In the genomic region with DNA sequence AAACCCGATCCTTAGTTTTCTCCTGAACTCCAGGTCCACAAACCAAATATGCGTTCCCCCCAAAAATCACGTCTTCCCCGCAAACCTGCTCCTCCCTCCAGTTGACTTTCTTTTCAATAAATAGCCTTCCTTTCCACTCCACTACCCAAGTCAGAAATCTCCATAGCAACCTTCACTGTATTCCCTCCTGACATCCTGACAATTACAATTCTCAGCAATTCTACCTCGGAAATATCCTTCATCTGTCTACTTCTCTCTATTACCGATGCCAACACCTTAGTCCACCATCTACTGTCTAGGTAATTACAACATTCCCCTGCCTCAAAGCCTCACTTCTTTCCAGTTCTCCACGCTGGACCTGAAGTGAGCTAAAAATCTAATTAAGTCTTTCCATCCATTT, we compare ENCODE assay signal across 26 cellular contexts. TPM values are rescaled to one million over a fixed set of nuclear protein-coding genes. Genes with fewer than 3 reads are reported as not detected.
A peak's percentile ranks its signal among the peaks of the same experiment; 100 is the strongest.
DNase-seq lines count a peak whose midpoint lies in the region; ATAC-seq, FAIRE-seq and TF ChIP-seq lines count a peak whose summit lies in the region.
"Had no signal": no experiment of that assay in that cellular context is flagged by ENCODE, and none has a peak within 500 bp of the region (broad histone marks: within the 10 kb centered on the region; RNA-seq: fewer than 3 reads in every experiment).

No MANE protein-coding gene starts in this region.

- H3K18ac ChIP-seq in mesenchymal stem cell (ENCODE audit: low read depth in 1 of 2, low read length in 2 of 2): no peak overlapping the region

- no peak overlapping the region for H2AK5ac ChIP-seq in mesenchymal stem cell (ENCODE audit: low read length, severe bottlenecking)

- no peaks in the 10 kb centered on the region for H3K79me1 ChIP-seq in mesenchymal stem cell (replicated peaks; ENCODE audit: low read length, poor library complexity, severe bottlenecking)

- no peak overlapping the region for H2BK120ac ChIP-seq in mesenchymal stem cell (ENCODE audit: low read depth, low read length)

- no peak overlapping the region for H3K23ac ChIP-seq in mesenchymal stem cell (ENCODE audit: low read length in 2 of 2)

- H3K79me2 ChIP-seq in HCT116 (ENCODE audit: insufficient read depth, low read length) (peaks cover 95% of the 10 kb centered on the region), K562 (ENCODE audit: control insufficient read depth, insufficient read depth, low read length) (peaks cover 15% of the 10 kb centered on the region; the same call in 2 of the 3 replicates)

- no peaks in the 10 kb centered on the region for H3K9me2 ChIP-seq in HCT116 (ENCODE audit: insufficient read depth)

- WGBS in K562 (ENCODE audit: insufficient coverage, low coverage, missing lambda C conversion rate): 75% methylated on average over 7 of the region's 7 CpGs
- WGBS in mesenchymal stem cell: 91% methylated on average over 7 of the region's 7 CpGs

- H3K4me2 ChIP-seq in HCT116 (ENCODE audit: low read length): no peak overlapping the region
- no peak overlapping the region for H3K4me2 ChIP-seq in K562 (ENCODE audit: insufficient read depth, low read length)
- H3K4me2 ChIP-seq in mesenchymal stem cell (ENCODE audit: low read length, poor library complexity, severe bottlenecking): no peak overlapping the region
- H3K4me2 ChIP-seq: GM23338 had no signal

- TF ChIP-seq POLR2A in HCT116 (IDR thresholded peaks at IDR 0.05; ENCODE audit: borderline replicate concordance, extremely low read depth, insufficient read depth, insufficient read length): no peak
- TF ChIP-seq POLR2A in K562 (conservative IDR thresholded peaks at IDR 0.05): no peak

- H2BK15ac ChIP-seq in mesenchymal stem cell (ENCODE audit: low read depth, poor library complexity, severe bottlenecking): no peak overlapping the region

- H3K9me3 ChIP-seq in HCT116 (ENCODE audit: control insufficient read depth in 1 of 2, insufficient read depth in 1 of 2, low read depth in 1 of 2, low read length in 2 of 2) (no peaks in the 10 kb centered on the region), K562 (replicated peaks; ENCODE audit: control insufficient read depth, insufficient read depth, low read depth, low read length) (no peaks in the 10 kb centered on the region), mesenchymal stem cell (ENCODE audit: control insufficient read depth, low read length) (no peaks in the 10 kb centered on the region)
- H3K9me3 ChIP-seq: MG63 had no signal

- H3K4me3 ChIP-seq in HCT116 (replicated peaks in 1 of 2; ENCODE audit: low read depth in 1 of 2, low read length in 2 of 2): no peak overlapping the region
- H3K4me3 ChIP-seq in K562: no peak overlapping the region
- no peak overlapping the region for H3K4me3 ChIP-seq in mesenchymal stem cell (ENCODE audit: insufficient read depth in 1 of 2, low read depth in 1 of 2, low read length in 2 of 2)
- H3K4me3 ChIP-seq: GM23338, MG63 had no signal

- H3K36me3 ChIP-seq in HCT116 (ENCODE audit: control insufficient read depth in 1 of 2, insufficient read depth in 2 of 2, low read length in 2 of 2): 0 out of 4 replicates have a peak, but pooled peaks cover 0 to 2% of the 10 kb centered on the region in 2 experiments
- H3K36me3 ChIP-seq in K562 (ENCODE audit: control insufficient read depth, insufficient read depth, low read length): no peaks in the 10 kb centered on the region
- peaks cover 2 to 3% of the 10 kb centered on the region in 2 experiments for H3K36me3 ChIP-seq in mesenchymal stem cell (ENCODE audit: control insufficient read depth in 1 of 2, insufficient read depth in 2 of 2, low read depth in 1 of 2, low read length in 2 of 2)

- H3K4me1 ChIP-seq in HCT116 (ENCODE audit: control insufficient read depth in 1 of 2, insufficient read depth in 2 of 2, low read length in 2 of 2): peaks cover 0 to 3% of the 10 kb centered on the region in 2 experiments; a peak in 1 of 4 replicates
- H3K4me1 ChIP-seq in K562 (replicated peaks in 1 of 2; ENCODE audit: control insufficient read depth in 2 of 2, insufficient read depth in 2 of 2, low read length in 2 of 2): peaks cover 0 to 7% of the 10 kb centered on the region in 2 experiments; a peak in 3 of 5 replicates
- peaks cover 10% of the 10 kb centered on the region for H3K4me1 ChIP-seq in mesenchymal stem cell (ENCODE audit: control insufficient read depth, insufficient read depth, low read depth, low read length)

- DNase-seq in HCT116 (ENCODE audit: low read depth, low spot score) (no peak), K562 (ENCODE audit: extremely low read depth in 1 of 4, low spot score in 3 of 4) (no peak), mesenchymal stem cell (no peak), retina (peak; percentile 39), medulla oblongata (ENCODE audit: extremely low spot score) (no peak), GF-D8 (lab: John Stamatoyannopoulos, UW) (no peak), GM19239 (ENCODE audit: insufficient read length, low spot score) (no peak), GM13976 (ENCODE audit: low spot score) (no peak)
- DNase-seq: CD8-positive, alpha-beta memory T cell; DMS 273 treated with DMSO at 0.1 percent for 48 hours; DMS79; EL; H9; HFFc6; KG1; MG63; NCI-H2029; NCI-H2227 treated with DMSO at 0.1 percent for 48 hours; NCI-H526 treated with DMSO at 0.1 percent for 48 hours; SHP77 had no signal

- TF ChIP-seq EP300 in K562 (IDR thresholded peaks at IDR 0.05; ENCODE audit: low read length): no peak

- POLR2A ChIA-PET in HCT116 (lab: Charles Lee): no interaction called here
- POLR2A ChIA-PET in K562 (lab: Yijun Ruan, JAX): interaction anchor here (1.1 kb wide), 1 partner anchor 8 kb away, joined by 5 read pairs; no protein-coding TSS in a partner anchor

- CTCF ChIA-PET in HCT116 (lab: Charles Lee) (no interaction called here), K562 (lab: Yijun Ruan, JAX; ENCODE audit: low intra/inter-chr PET ratio) (no interaction called here)

- ATAC-seq in HCT116 (0 out of 2 replicates have a peak, but pooled peaks have one; percentile 11), K562 (no peak)
- ATAC-seq: GM23338, Panc1 had no signal

- no peak overlapping the region for H4K91ac ChIP-seq in mesenchymal stem cell (ENCODE audit: low read length)

- no peak overlapping the region for H2BK5ac ChIP-seq in mesenchymal stem cell (ENCODE audit: low read depth, low read length, poor library complexity, severe bottlenecking)

- no peak overlapping the region for H4K8ac ChIP-seq in mesenchymal stem cell (ENCODE audit: low read length)

- H3K9me1 ChIP-seq in K562 (ENCODE audit: control insufficient read depth, insufficient read depth, low read length): no peaks in the 10 kb centered on the region

- H3K27ac ChIP-seq in HCT116 (ENCODE audit: low read depth, low read length): no peak overlapping the region
- no peak overlapping the region for H3K27ac ChIP-seq in K562 (ENCODE audit: extremely low read depth, low read depth, low read length)
- peak overlapping the region; percentile 15 for H3K27ac ChIP-seq in mesenchymal stem cell (ENCODE audit: low read length, poor library complexity, severe bottlenecking)
- H3K27ac ChIP-seq: RWPE1 had no signal

- H4K20me1 ChIP-seq in HCT116 (ENCODE audit: insufficient read depth): peaks cover 40% of the 10 kb centered on the region
- no peaks in the 10 kb centered on the region for H4K20me1 ChIP-seq in K562 (replicated peaks; ENCODE audit: control insufficient read depth, insufficient read depth, low read length)

- H2BK12ac ChIP-seq in mesenchymal stem cell (ENCODE audit: low read length in 2 of 2): no peak overlapping the region

- RAD21 ChIA-PET in HCT116 (lab: Charles Lee; ENCODE audit: low non-redundant PET in 1 of 2, low total read pairs in 2 of 2, uncharacterized antibody in 2 of 2, unreplicated experiment in 2 of 2): no interaction called here

- no peaks in the 10 kb centered on the region for H3K27me3 ChIP-seq in HCT116 (ENCODE audit: insufficient read depth, low read length)
- no peaks in the 10 kb centered on the region for H3K27me3 ChIP-seq in K562 (ENCODE audit: control insufficient read depth in 2 of 2, insufficient read depth in 2 of 2, low read length in 2 of 2)
- no peaks in the 10 kb centered on the region for H3K27me3 ChIP-seq in mesenchymal stem cell (ENCODE audit: control insufficient read depth in 1 of 2, insufficient read depth in 1 of 2, low read length in 2 of 2)
- H3K27me3 ChIP-seq: MG63 had no signal

- TF ChIP-seq CTCF in HCT116 (IDR thresholded peaks at IDR 0.05 in 2 of 3, conservative IDR thresholded peaks at IDR 0.05 in 1 of 3; ENCODE audit: borderline replicate concordance in 1 of 3, insufficient read depth in 1 of 3, low read depth in 2 of 3, low read length in 2 of 3) (no peak), K562 (IDR thresholded peaks at IDR 0.05 in 2 of 3, conservative IDR thresholded peaks at IDR 0.05 in 1 of 3; ENCODE audit: insufficient read depth in 2 of 3, low read depth in 1 of 3, low read length in 3 of 3) (no peak), GM13976 (IDR thresholded peaks at IDR 0.05; ENCODE audit: borderline replicate concordance, control extremely low read depth, extremely low read depth, insufficient read depth, missing control alignments) (no peak)

- FAIRE-seq in K562 (lab: Jason Lieb, UNC) (no peak), GM19239 (lab: Jason Lieb, UNC) (no peak)
- FAIRE-seq: GM12892, GM18507, HTR-8/SVneo had no signal

- H3K9ac ChIP-seq in HCT116 (ENCODE audit: low read length): no peak overlapping the region
- H3K9ac ChIP-seq in K562 (ENCODE audit: insufficient read depth in 1 of 2, low read depth in 2 of 2, low read length in 2 of 2): no peak overlapping the region
- H3K9ac ChIP-seq in mesenchymal stem cell (ENCODE audit: low read length): peak overlapping the region; percentile 1

- in situ Hi-C loops in K562 (cut with MboI): no loop called here
- in situ Hi-C loops in GM13976 (cut with MboI; ENCODE audit: low sequenced_read_pairs, unreplicated experiment): no loop called here

- no peak overlapping the region for H3K14ac ChIP-seq in mesenchymal stem cell (ENCODE audit: low read length in 2 of 2)

- intact Hi-C loops in HCT116 (cut with micrococcal nuclease) (no loop called here), K562 (cut with micrococcal nuclease) (no loop called here)

- BruUV-seq in HCT116 (replicated peaks; lab: Mats Ljungman, UMichigan) (no TSS peak), K562 (replicated peaks; lab: Mats Ljungman, UMichigan) (no TSS peak)

- TF ChIP-seq RAD21 in HCT116 (IDR thresholded peaks at IDR 0.05; ENCODE audit: low read depth): no peak
- no peak for TF ChIP-seq RAD21 in K562 (CRISPR knock-in tag; conservative IDR thresholded peaks at IDR 0.05 in 1 of 2, IDR thresholded peaks at IDR 0.05 in 1 of 2)

- H3K4ac ChIP-seq in mesenchymal stem cell (ENCODE audit: low read depth in 1 of 2, low read length in 2 of 2): no peak overlapping the region

- H2AFZ ChIP-seq in HCT116 (ENCODE audit: low read depth, low read length, poor library complexity, severe bottlenecking) (no peak overlapping the region), K562 (ENCODE audit: low read depth, low read length) (no peak overlapping the region), mesenchymal stem cell (ENCODE audit: low read depth, low read length) (no peak overlapping the region)
- H2AFZ ChIP-seq: GM23338 had no signal

RNA-seq across cellular contexts. Expression of gene SMURF2, which starts 50.7 kb away (rescaled TPM):
- total RNA-seq in HCT116 (2021; ENCODE audit: unreplicated experiment) (127 TPM), K562 (2014; rRNA removed) (11.6 and 13.0 TPM in 2 replicates), K562 (2014; rRNA removed; fragmentation: Illumina TruSeq; extraction: Trizol) (20.5 and 22.1 TPM in 2 replicates), K562 (2015; rRNA removed; fragmentation: Illumina TruSeq; extraction: Trizol) (22.0 and 23.1 TPM in 2 replicates), K562 (2021) (15.2 and 15.7 TPM in 2 replicates)
- 71.8 and 86.2 TPM in 2 replicates for polyA plus RNA-seq in HCT116 (2012)
- 14.0 and 35.3 TPM in 2 replicates for total RNA-seq in K562 (2011; cell fraction: chromatin; rRNA removed; ENCODE audit: low replicate concordance)
- 6.8 and 8.8 TPM in 2 replicates for total RNA-seq in K562 (2011; cell fraction: nucleolus; rRNA removed)
- 12.4 and 15.6 TPM in 2 replicates for total RNA-seq in K562 (2011; cell fraction: nucleoplasm; rRNA removed)
- polyA plus RNA-seq in K562 (2011; rRNA removed) (13.3 and 14.8 TPM in 2 replicates), K562 (2014; fragmentation: Illumina TruSeq; extraction: Trizol) (15.9 and 16.4 TPM in 2 replicates), K562 (2014; fragmentation: Nextera tagmentation; extraction: Ambion mirVana) (1 to 10 TPM; 3.8 to 5.0 TPM), K562 (2014; rRNA removed) (9.1 and 11.3 TPM in 2 replicates)
- polyA plus RNA-seq in K562 (2011; cell fraction: cytosol; rRNA removed): 3.4 and 7.1 TPM in 2 replicates
- 11.5 and 13.8 TPM in 2 replicates for polyA plus RNA-seq in K562 (2011; cell fraction: nucleus; rRNA removed)
- 8.8 and 9.6 TPM in 2 replicates for polyA plus RNA-seq in K562 (2012)
- 31.6 and 34.3 TPM in 2 replicates for polyA minus RNA-seq in K562 (2011; rRNA and poly(A)+ RNA removed)
- polyA minus RNA-seq in K562 (2011; cell fraction: cytosol; rRNA and poly(A)+ RNA removed): 7.8 and 10.6 TPM in 2 replicates
- polyA minus RNA-seq in K562 (2011; cell fraction: nucleus; rRNA and poly(A)+ RNA removed): 5.8 and 19.7 TPM in 2 replicates
- 127 TPM for polyA plus RNA-seq in mesenchymal stem cell (2013, experiment 1 of 2)
- polyA plus RNA-seq in mesenchymal stem cell (2013, experiment 2 of 2): 126 TPM
